Comparison of ENCODE assay signal across 1 cellular context in the genomic region with DNA sequence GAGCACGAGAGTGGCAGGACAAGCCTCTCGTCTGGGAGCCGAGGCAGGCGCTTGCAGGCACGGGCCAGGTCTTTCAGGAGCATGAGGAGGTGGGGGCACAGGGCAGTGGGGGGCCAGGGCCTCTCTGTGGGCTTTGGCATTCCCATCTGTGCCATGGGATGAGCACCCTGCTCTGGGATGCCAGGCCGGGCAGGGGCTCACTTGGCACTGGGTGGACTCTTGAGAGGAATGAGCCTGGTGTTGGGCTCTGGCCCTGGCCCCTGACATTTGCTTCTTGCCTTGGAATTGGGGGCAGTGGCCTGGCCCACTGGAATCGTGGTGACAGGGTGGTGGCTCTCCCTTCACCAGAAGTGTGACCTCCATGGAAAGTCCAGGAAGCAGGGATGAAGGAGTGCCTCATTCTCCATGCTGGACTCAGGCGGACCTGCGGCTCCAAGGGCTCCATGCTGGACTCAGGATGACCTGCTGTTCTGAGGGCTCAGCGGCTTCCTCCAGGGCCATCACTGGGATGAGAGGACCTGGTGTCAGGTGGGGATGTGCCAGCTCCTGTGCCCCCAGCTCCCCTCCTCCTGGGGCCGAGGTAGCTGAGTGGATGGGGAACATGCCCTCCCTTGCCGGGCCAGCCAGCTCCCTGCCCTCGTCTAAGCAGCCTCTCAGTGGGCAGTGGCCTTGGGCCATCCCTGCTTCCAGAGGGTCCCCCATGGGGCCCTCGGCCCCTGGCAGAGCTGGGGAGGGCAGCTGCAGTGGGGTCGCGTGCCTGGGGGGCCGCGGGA.
TF ChIP-seq lines count a peak whose summit lies in the region.

No MANE protein-coding gene starts in this region.

TF ChIP-seq in GM23338, 12 proteins besides CTCF, POLR2A, EP300 and RAD21 (continued from another document):
- TF ChIP-seq, protein P1, sequence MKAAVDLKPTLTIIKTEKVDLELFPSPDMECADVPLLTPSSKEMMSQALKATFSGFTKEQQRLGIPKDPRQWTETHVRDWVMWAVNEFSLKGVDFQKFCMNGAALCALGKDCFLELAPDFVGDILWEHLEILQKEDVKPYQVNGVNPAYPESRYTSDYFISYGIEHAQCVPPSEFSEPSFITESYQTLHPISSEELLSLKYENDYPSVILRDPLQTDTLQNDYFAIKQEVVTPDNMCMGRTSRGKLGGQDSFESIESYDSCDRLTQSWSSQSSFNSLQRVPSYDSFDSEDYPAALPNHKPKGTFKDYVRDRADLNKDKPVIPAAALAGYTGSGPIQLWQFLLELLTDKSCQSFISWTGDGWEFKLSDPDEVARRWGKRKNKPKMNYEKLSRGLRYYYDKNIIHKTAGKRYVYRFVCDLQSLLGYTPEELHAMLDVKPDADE (IDR thresholded peaks at IDR 0.05): no peak
- TF ChIP-seq, protein P2, sequence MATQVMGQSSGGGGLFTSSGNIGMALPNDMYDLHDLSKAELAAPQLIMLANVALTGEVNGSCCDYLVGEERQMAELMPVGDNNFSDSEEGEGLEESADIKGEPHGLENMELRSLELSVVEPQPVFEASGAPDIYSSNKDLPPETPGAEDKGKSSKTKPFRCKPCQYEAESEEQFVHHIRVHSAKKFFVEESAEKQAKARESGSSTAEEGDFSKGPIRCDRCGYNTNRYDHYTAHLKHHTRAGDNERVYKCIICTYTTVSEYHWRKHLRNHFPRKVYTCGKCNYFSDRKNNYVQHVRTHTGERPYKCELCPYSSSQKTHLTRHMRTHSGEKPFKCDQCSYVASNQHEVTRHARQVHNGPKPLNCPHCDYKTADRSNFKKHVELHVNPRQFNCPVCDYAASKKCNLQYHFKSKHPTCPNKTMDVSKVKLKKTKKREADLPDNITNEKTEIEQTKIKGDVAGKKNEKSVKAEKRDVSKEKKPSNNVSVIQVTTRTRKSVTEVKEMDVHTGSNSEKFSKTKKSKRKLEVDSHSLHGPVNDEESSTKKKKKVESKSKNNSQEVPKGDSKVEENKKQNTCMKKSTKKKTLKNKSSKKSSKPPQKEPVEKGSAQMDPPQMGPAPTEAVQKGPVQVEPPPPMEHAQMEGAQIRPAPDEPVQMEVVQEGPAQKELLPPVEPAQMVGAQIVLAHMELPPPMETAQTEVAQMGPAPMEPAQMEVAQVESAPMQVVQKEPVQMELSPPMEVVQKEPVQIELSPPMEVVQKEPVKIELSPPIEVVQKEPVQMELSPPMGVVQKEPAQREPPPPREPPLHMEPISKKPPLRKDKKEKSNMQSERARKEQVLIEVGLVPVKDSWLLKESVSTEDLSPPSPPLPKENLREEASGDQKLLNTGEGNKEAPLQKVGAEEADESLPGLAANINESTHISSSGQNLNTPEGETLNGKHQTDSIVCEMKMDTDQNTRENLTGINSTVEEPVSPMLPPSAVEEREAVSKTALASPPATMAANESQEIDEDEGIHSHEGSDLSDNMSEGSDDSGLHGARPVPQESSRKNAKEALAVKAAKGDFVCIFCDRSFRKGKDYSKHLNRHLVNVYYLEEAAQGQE (IDR thresholded peaks at IDR 0.05; ENCODE audit: unreplicated experiment): no peak
- TF ChIP-seq CREB1 (CRISPR knock-in tag; IDR thresholded peaks at IDR 0.05; ENCODE audit: low read depth) (no peak), ZNF331 (CRISPR knock-in tag; IDR thresholded peaks at IDR 0.05; ENCODE audit: low read depth) (no peak), EZH2phosphoT487 (IDR thresholded peaks at IDR 0.05; ENCODE audit: unreplicated experiment) (no peak), JUNB (IDR thresholded peaks at IDR 0.05; ENCODE audit: unreplicated experiment) (no peak), POLR2AphosphoS5 (IDR thresholded peaks at IDR 0.05; ENCODE audit: low read depth) (no peak), ZNF114 (CRISPR knock-in tag; IDR thresholded peaks at IDR 0.05) (no peak), NANOG (IDR thresholded peaks at IDR 0.05; ENCODE audit: borderline replicate concordance) (no peak), EZH2 (IDR thresholded peaks at IDR 0.05; ENCODE audit: low read depth, unreplicated experiment) (no peak)
- TF ChIP-seq, protein P3, sequence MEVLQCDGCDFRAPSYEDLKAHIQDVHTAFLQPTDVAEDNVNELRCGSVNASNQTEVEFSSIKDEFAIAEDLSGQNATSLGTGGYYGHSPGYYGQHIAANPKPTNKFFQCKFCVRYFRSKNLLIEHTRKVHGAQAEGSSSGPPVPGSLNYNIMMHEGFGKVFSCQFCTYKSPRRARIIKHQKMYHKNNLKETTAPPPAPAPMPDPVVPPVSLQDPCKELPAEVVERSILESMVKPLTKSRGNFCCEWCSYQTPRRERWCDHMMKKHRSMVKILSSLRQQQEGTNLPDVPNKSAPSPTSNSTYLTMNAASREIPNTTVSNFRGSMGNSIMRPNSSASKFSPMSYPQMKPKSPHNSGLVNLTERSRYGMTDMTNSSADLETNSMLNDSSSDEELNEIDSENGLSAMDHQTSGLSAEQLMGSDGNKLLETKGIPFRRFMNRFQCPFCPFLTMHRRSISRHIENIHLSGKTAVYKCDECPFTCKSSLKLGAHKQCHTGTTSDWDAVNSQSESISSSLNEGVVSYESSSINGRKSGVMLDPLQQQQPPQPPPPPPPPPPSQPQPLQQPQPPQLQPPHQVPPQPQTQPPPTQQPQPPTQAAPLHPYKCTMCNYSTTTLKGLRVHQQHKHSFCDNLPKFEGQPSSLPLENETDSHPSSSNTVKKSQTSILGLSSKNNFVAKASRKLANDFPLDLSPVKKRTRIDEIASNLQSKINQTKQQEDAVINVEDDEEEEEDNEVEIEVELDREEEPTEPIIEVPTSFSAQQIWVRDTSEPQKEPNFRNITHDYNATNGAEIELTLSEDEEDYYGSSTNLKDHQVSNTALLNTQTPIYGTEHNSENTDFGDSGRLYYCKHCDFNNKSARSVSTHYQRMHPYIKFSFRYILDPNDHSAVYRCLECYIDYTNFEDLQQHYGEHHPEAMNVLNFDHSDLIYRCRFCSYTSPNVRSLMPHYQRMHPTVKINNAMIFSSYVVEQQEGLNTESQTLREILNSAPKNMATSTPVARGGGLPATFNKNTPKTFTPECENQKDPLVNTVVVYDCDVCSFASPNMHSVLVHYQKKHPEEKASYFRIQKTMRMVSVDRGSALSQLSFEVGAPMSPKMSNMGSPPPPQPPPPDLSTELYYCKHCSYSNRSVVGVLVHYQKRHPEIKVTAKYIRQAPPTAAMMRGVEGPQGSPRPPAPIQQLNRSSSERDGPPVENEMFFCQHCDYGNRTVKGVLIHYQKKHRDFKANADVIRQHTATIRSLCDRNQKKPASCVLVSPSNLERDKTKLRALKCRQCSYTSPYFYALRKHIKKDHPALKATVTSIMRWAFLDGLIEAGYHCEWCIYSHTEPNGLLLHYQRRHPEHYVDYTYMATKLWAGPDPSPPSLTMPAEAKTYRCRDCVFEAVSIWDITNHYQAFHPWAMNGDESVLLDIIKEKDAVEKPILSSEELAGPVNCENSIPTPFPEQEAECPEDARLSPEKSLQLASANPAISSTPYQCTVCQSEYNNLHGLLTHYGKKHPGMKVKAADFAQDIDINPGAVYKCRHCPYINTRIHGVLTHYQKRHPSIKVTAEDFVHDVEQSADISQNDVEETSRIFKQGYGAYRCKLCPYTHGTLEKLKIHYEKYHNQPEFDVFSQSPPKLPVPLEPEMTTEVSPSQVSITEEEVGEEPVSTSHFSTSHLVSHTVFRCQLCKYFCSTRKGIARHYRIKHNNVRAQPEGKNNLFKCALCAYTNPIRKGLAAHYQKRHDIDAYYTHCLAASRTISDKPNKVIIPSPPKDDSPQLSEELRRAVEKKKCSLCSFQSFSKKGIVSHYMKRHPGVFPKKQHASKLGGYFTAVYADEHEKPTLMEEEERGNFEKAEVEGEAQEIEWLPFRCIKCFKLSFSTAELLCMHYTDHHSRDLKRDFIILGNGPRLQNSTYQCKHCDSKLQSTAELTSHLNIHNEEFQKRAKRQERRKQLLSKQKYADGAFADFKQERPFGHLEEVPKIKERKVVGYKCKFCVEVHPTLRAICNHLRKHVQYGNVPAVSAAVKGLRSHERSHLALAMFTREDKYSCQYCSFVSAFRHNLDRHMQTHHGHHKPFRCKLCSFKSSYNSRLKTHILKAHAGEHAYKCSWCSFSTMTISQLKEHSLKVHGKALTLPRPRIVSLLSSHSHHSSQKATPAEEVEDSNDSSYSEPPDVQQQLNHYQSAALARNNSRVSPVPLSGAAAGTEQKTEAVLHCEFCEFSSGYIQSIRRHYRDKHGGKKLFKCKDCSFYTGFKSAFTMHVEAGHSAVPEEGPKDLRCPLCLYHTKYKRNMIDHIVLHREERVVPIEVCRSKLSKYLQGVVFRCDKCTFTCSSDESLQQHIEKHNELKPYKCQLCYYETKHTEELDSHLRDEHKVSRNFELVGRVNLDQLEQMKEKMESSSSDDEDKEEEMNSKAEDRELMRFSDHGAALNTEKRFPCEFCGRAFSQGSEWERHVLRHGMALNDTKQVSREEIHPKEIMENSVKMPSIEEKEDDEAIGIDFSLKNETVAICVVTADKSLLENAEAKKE (CRISPR knock-in tag; IDR thresholded peaks at IDR 0.05): no peak
